In genomic region chr20:51759769-51760510, GRCh38 we compare ENCODE assay signal across 26 cellular contexts. TPM values are rescaled to one million over a fixed set of nuclear protein-coding genes. Genes with fewer than 3 reads are reported as not detected.
A peak's percentile ranks its signal among the peaks of the same experiment; 100 is the strongest.
DNase-seq lines count a peak whose midpoint lies in the region; ATAC-seq and TF ChIP-seq lines count a peak whose summit lies in the region.
"Had no signal": no experiment of that assay in that cellular context is flagged by ENCODE, and none has a peak within 500 bp of the region (broad histone marks: within the 10 kb centered on the region; RNA-seq: fewer than 3 reads in every experiment).

No MANE protein-coding gene starts in this region.

- no CpG with 5 or more reads among the region's 14 CpGs for WGBS in mesendoderm (ENCODE audit: extremely low coverage, insufficient coverage, low lambda C conversion rate)

- no peaks in the 10 kb centered on the region for H3K4me1 ChIP-seq in mesendoderm (ENCODE audit: control insufficient read depth, low read depth, low read length)
- H3K4me1 ChIP-seq: breast epithelium had no signal

- H4K8ac ChIP-seq in mesendoderm (ENCODE audit: low read depth, low read length): no peak overlapping the region

- no peaks in the 10 kb centered on the region for H3K79me1 ChIP-seq in mesendoderm (ENCODE audit: low read length)

- no peak overlapping the region for H2BK15ac ChIP-seq in mesendoderm (replicated peaks; ENCODE audit: low read depth)

- H2BK5ac ChIP-seq in mesendoderm (ENCODE audit: low read length): no peak overlapping the region

- H3K23ac ChIP-seq in mesendoderm (ENCODE audit: low read length): no peak overlapping the region

- H4K5ac ChIP-seq in mesendoderm (ENCODE audit: low read length): no peak overlapping the region

- H3K27me3 ChIP-seq in H7 (ENCODE audit: control insufficient read depth, insufficient read depth, low read length) (no peaks in the 10 kb centered on the region), mesendoderm (ENCODE audit: insufficient read depth, low read length, poor library complexity) (no peaks in the 10 kb centered on the region)
- H3K27me3 ChIP-seq: breast epithelium, tibial artery had no signal

- H3K9ac ChIP-seq in mesendoderm (ENCODE audit: low read length): no peak overlapping the region

- H3K18ac ChIP-seq in mesendoderm (ENCODE audit: low read length): no peak overlapping the region

- H3K4me2 ChIP-seq in mesendoderm (ENCODE audit: low read length): no peak overlapping the region

- TF ChIP-seq CTCF in VCaP (conservative IDR thresholded peaks at IDR 0.05): no peak

- H2AK5ac ChIP-seq in mesendoderm (ENCODE audit: low read length): no peak overlapping the region

- H3K36me3 ChIP-seq in H7 (replicated peaks; ENCODE audit: control insufficient read depth, insufficient read depth, low read length): no peaks in the 10 kb centered on the region
- H3K36me3 ChIP-seq in mesendoderm (ENCODE audit: control insufficient read depth, insufficient read depth, low read length): no peaks in the 10 kb centered on the region
- H3K36me3 ChIP-seq: breast epithelium, tibial artery had no signal

- H3K4me3 ChIP-seq in H7 (ENCODE audit: insufficient read depth, low read depth, low read length) (no peak overlapping the region), mesendoderm (ENCODE audit: low read length) (no peak overlapping the region)
- H3K4me3 ChIP-seq: breast epithelium, tibial artery had no signal

- no peak overlapping the region for H3K56ac ChIP-seq in mesendoderm (ENCODE audit: low read length)

- H3K4ac ChIP-seq in mesendoderm (ENCODE audit: low read depth, low read length): no peak overlapping the region

- H3K27ac ChIP-seq in VCaP (peak overlapping the region; percentile 71), mesendoderm (ENCODE audit: low read depth, low read length) (no peak overlapping the region)
- H3K27ac ChIP-seq: breast epithelium, tibial artery had no signal

- no peaks in the 10 kb centered on the region for H3K79me2 ChIP-seq in mesendoderm (ENCODE audit: control insufficient read depth, insufficient read depth, low read length)

- no peak for ATAC-seq in HG03571 (IDR thresholded peaks at IDR 0.05; ENCODE audit: unreplicated experiment)
- ATAC-seq: activated CD8-positive, alpha-beta T cell treated with anti-CD3 and anti-CD28 coated beads, Interleukin-2, amount 10 ng/mL, durations not matched to agents 7 days and 5 days; activated T-helper 17 cell treated with anti-CD3 and anti-CD28 coated beads, Interleukin-2, amount 50 U/mL, for 72 hours; stimulated activated naive CD8-positive, alpha-beta T cell treated with anti-CD3 and anti-CD28 coated beads, Interleukin-15, amount 100 ng/mL, for 72 hours had no signal

- H2BK120ac ChIP-seq in mesendoderm (ENCODE audit: low read depth, low read length): no peak overlapping the region

- DNase-seq in AG08395 (ENCODE audit: low spot score): peak; percentile 29
- peak; percentile 49 for DNase-seq in H7
- DNase-seq in mesendoderm: peak; percentile 26
- no peak for DNase-seq in germinal center (ENCODE audit: low spot score)
- no peak for DNase-seq in MV-4-11 (lab: John Stamatoyannopoulos, UW)
- DNase-seq in stimulated activated CD4-positive, alpha-beta T cell treated with anti-CD3 and anti-CD28 coated beads, Interleukin-2, amount 100 ng/mL, for 48 hours: no peak
- DNase-seq: activated CD4-positive, alpha-beta T cell treated with anti-CD3 and anti-CD28 coated beads for 4 hours; activated CD8-positive, alpha-beta T cell treated with anti-CD3 and anti-CD28 coated beads, Interleukin-2, amount 10 ng/mL, durations not matched to agents 7 days and 5 days; amniotic stem cell; DMS153; effector CD8-positive, alpha-beta T cell; glutamatergic neuron; GOT3; KG1; NCI-H1436; NCI-H2081; NCI-H2227 treated with DMSO at 0.1 percent for 48 hours; right cardiac atrium; stimulated activated naive CD8-positive, alpha-beta T cell treated with anti-CD3 and anti-CD28 coated beads, Interleukin-15, amount 100 ng/mL, for 72 hours; tibial artery had no signal

RNA-seq across cellular contexts. Expression of gene ATP9A, which starts 8.2 kb away (rescaled TPM):
- 1.6 and 2.1 TPM in 2 replicates for total RNA-seq in H7 (2014; rRNA removed; shearing (Covaris generic))
- 2.2 TPM for polyA plus RNA-seq in mesendoderm (2013, experiment 1 of 2)
- polyA plus RNA-seq in mesendoderm (2013, experiment 2 of 2): 2.3 TPM

RNA-seq across cellular contexts. Expression of gene SALL4, which starts 42.4 kb away (rescaled TPM):
- 127 and 134 TPM in 2 replicates for total RNA-seq in H7 (2014; rRNA removed; shearing (Covaris generic))
- polyA plus RNA-seq in mesendoderm (2013, experiment 1 of 2): 92.3 TPM
- polyA plus RNA-seq in mesendoderm (2013, experiment 2 of 2): 94.0 TPM
- total RNA-seq: activated CD8-positive, alpha-beta T cell treated with anti-CD3 and anti-CD28 coated beads, Interleukin-2, amount 10 ng/mL, durations not matched to agents 7 days and 5 days; HT1080; myocyte; right cardiac atrium had no signal

Comparison
In these comparisons a context has a peak if more than half of its experiments do, and no peak if none do; other contexts are left out.
1. DNase-seq: peak in AG08395 (single experiment), H7 (single experiment) and mesendoderm (single experiment); none in germinal center (single experiment), MV-4-11 (single experiment) and stimulated activated CD4-positive, alpha-beta T cell treated with anti-CD3 and anti-CD28 coated beads, Interleukin-2, amount 100 ng/mL, for 48 hours (0 of 2).